Comparison of ENCODE assay signal across 9 cellular contexts in genomic region chr17:74852237-74853047, GRCh38. TPM values are rescaled to one million over a fixed set of nuclear protein-coding genes. Genes with fewer than 3 reads are reported as not detected.
DNase-seq lines count a peak whose midpoint lies in the region; ATAC-seq, FAIRE-seq and TF ChIP-seq lines count a peak whose summit lies in the region.
"Had no signal": no experiment of that assay in that cellular context is flagged by ENCODE, and none has a peak within 500 bp of the region (broad histone marks: within the 10 kb centered on the region; RNA-seq: fewer than 3 reads in every experiment).

No MANE protein-coding gene starts in this region.

- H3K27me3 ChIP-seq in HAP-1 (ENCODE audit: low read depth) (peaks cover 5% of the 10 kb centered on the region), H1 (replicated peaks in 1 of 4; ENCODE audit: control insufficient read depth in 3 of 4, extremely low read depth in 1 of 4, insufficient read depth in 3 of 4, low read length in 3 of 4) (peaks cover 26 to 92% (median 72%) of the 10 kb centered on the region in 4 experiments)

- peak overlapping the region; percentile 72; the same call in 1 of the 2 replicates for H2BK15ac ChIP-seq in H1 (ENCODE audit: low read length)

- H2AK5ac ChIP-seq in H1 (ENCODE audit: low read depth, low read length): no peak overlapping the region

- CTCF ChIA-PET in H1 (lab: Charles Lee; ENCODE audit: partially characterized antibody): interaction anchor here (1.1 to 99.6 kb wide), 6 partner anchors 9 to 115 kb away, joined by 3 to 2981 read pairs (median 8); partner anchors contain the start of genes FDXR, GRIN2C, NAT9 and RAB37

- peak overlapping the region; percentile 69 to 94 for H3K4me2 ChIP-seq in H1 (ENCODE audit: insufficient read depth in 1 of 2, low read depth in 2 of 2, low read length in 2 of 2)

- TF ChIP-seq RAD21 in H1 (IDR thresholded peaks at IDR 0.05 in 1 of 2, conservative IDR thresholded peaks at IDR 0.05 in 1 of 2; ENCODE audit: low read depth in 2 of 2, low read length in 2 of 2): no peak

- H4K5ac ChIP-seq in H1 (ENCODE audit: insufficient read length, low read depth, low read length): peak overlapping the region; percentile 69

- no peaks in the 10 kb centered on the region for H3K79me1 ChIP-seq in H1 (ENCODE audit: low read depth, low read length)

- 11% methylated on average over 47 of the region's 76 CpGs; no CpG with 5 or more reads in 1 of the 2 experiments for WGBS in H1 (ENCODE audit: extremely low coverage in 1 of 2, insufficient coverage in 1 of 2, insufficient read length in 1 of 2, insufficient replicate concordance in 2 of 2, low coverage in 1 of 2, low lambda C conversion rate in 2 of 2, missing lambda C conversion rate in 1 of 2), 2 experiments

- TF ChIP-seq EP300 in H1 (IDR thresholded peaks at IDR 0.05; ENCODE audit: borderline replicate concordance in 1 of 2, low read depth in 2 of 2, low read length in 2 of 2): no peak

- no peak overlapping the region for H2BK12ac ChIP-seq in H1 (ENCODE audit: low read depth, low read length)

- H4K20me1 ChIP-seq in H1 (replicated peaks in 1 of 2; ENCODE audit: control insufficient read depth in 1 of 2, insufficient read depth in 2 of 2, low read length in 2 of 2): peaks cover 5 to 11% of the 10 kb centered on the region in 2 experiments

- H2BK20ac ChIP-seq in H1 (ENCODE audit: low read length): no peak overlapping the region

- H3K14ac ChIP-seq in H1 (ENCODE audit: insufficient read length): no peak overlapping the region

- peaks cover 5% of the 10 kb centered on the region for H3K4me1 ChIP-seq in HAP-1
- peaks cover 0 to 7% (median 3%) of the 10 kb centered on the region in 4 experiments; a peak in 5 of 7 replicates for H3K4me1 ChIP-seq in H1 (replicated peaks in 1 of 4; ENCODE audit: control insufficient read depth in 3 of 4, insufficient read depth in 4 of 4, low read length in 3 of 4)

- peak overlapping the region; percentile 75; the same call in 1 of the 2 replicates for H2AFZ ChIP-seq in H1 (ENCODE audit: low read length)

- H4K91ac ChIP-seq in H1 (replicated peaks; ENCODE audit: insufficient read length, low read length): peak overlapping the region; percentile 54

- no peak for FAIRE-seq in H1 (lab: Jason Lieb, UNC)

- no peak overlapping the region for H3K23ac ChIP-seq in H1 (ENCODE audit: insufficient read length)

- H2BK5ac ChIP-seq in H1 (ENCODE audit: low read depth, low read length): no peak overlapping the region

- no peak overlapping the region for H3K4ac ChIP-seq in H1 (replicated peaks; ENCODE audit: insufficient read length, low read depth, low read length)

- ATAC-seq in HG03354 (IDR thresholded peaks at IDR 0.05; ENCODE audit: poor library complexity, severe bottlenecking, unreplicated experiment) (no peak), GM19395 (IDR thresholded peaks at IDR 0.05; ENCODE audit: unreplicated experiment) (no peak)
- ATAC-seq: right cardiac atrium had no signal

- H3K56ac ChIP-seq in H1 (replicated peaks; ENCODE audit: insufficient read length, low read depth, low read length): no peak overlapping the region

- H3K9me3 ChIP-seq in HAP-1: no peaks in the 10 kb centered on the region
- H3K9me3 ChIP-seq in H1 (ENCODE audit: insufficient read depth in 2 of 2, low read depth in 1 of 2, low read length in 1 of 2): no peaks in the 10 kb centered on the region; a peak in 1 of 4 replicates

- H4K8ac ChIP-seq in H1 (ENCODE audit: extremely low read depth, insufficient read depth, low read length): peak overlapping the region; percentile 89

- H3K4me3 ChIP-seq in HAP-1: peak overlapping the region; percentile 20
- H3K4me3 ChIP-seq in H1 (ENCODE audit: extremely low read depth in 1 of 4, insufficient read depth in 2 of 4, low read depth in 3 of 4, low read length in 4 of 4): peak overlapping the region; percentile 40 to 70 (median 59)

- no peak for TF ChIP-seq CTCF in H1 (IDR thresholded peaks at IDR 0.05; ENCODE audit: control extremely low read depth in 1 of 3, insufficient read depth in 1 of 3, low read depth in 1 of 3, low read length in 3 of 3)

- no peaks in the 10 kb centered on the region for H3K79me2 ChIP-seq in H1 (ENCODE audit: control insufficient read depth in 1 of 2, insufficient read depth in 2 of 2, low read length in 2 of 2)

- in situ Hi-C loops in HAP-1 (cut with MboI; ENCODE audit: low sequenced_read_pairs): no loop called here

- POLR2A ChIA-PET in H1 (lab: Charles Lee; ENCODE audit: partially characterized antibody): interaction anchor here (1.0 to 3.0 kb wide), 7 partner anchors 10 to 107 kb away, joined by 3 to 23 read pairs (median 5); partner anchors contain the start of gene FDXR

- DNase-seq in HAP-1 (ENCODE audit: low spot score in 2 of 2): peak; percentile 59 to 79
- peak; percentile 49 for DNase-seq in activated CD4-positive, alpha-beta T cell treated with anti-CD3 and anti-CD28 coated beads for 1 hour
- DNase-seq in H1 (ENCODE audit: low read depth in 1 of 2, low spot score in 2 of 2): peak; percentile 71 to 86
- peak; percentile 31 to 53 for DNase-seq in stimulated activated CD4-positive, alpha-beta T cell treated with anti-CD3 and anti-CD28 coated beads, Interleukin-15, amount 100 ng/mL, for 1 hour (ENCODE audit: low read depth in 1 of 2, low spot score in 1 of 2)
- DNase-seq in SHP77 (lab: John Stamatoyannopoulos, UW): no peak
- no peak for DNase-seq in MV-4-11 (lab: John Stamatoyannopoulos, UW)

- H2BK120ac ChIP-seq in H1 (replicated peaks; ENCODE audit: low read depth, low read length): peak overlapping the region; percentile 64

- H3K18ac ChIP-seq in H1 (ENCODE audit: extremely low read depth, low read length): peak overlapping the region; percentile 48; the same call in 1 of the 2 replicates

- H3K27ac ChIP-seq in H1 (ENCODE audit: low read depth, low read length): no peak overlapping the region

- H3K9ac ChIP-seq in H1 (replicated peaks in 1 of 4; ENCODE audit: extremely low read depth in 1 of 4, low read depth in 3 of 4, low read length in 3 of 4): no peak overlapping the region

- TF ChIP-seq POLR2A in H1 (IDR thresholded peaks at IDR 0.05; ENCODE audit: control extremely low read depth in 1 of 2, low read depth in 2 of 2, low read length in 2 of 2): no peak

- no peaks in the 10 kb centered on the region for H3K36me3 ChIP-seq in HAP-1 (replicated peaks)
- H3K36me3 ChIP-seq in H1 (ENCODE audit: control insufficient read depth in 2 of 4, insufficient read depth in 4 of 4, low read length in 3 of 4): no peaks in the 10 kb centered on the region

- peaks cover 4% of the 10 kb centered on the region; the same call in 1 of the 2 replicates for H3K23me2 ChIP-seq in H1 (ENCODE audit: low read depth, low read length)

TF ChIP-seq in H1, 55 proteins besides CTCF, POLR2A, EP300 and RAD21 (continues in another document):
- TF ChIP-seq ZNF274 (IDR thresholded peaks at IDR 0.05; ENCODE audit: borderline replicate concordance, extremely low read depth, low read length): no peak
- no peak for TF ChIP-seq CTBP2 (IDR thresholded peaks at IDR 0.05; ENCODE audit: borderline replicate concordance, insufficient read depth, insufficient read length, low read length)
- TF ChIP-seq RNF2 (IDR thresholded peaks at IDR 0.05; ENCODE audit: borderline replicate concordance, low read depth, low read length, missing control alignments, poor library complexity, severe bottlenecking): peak; percentile 60
- peak; percentile 98 for TF ChIP-seq E2F6 (IDR thresholded peaks at IDR 0.05)
- peak; percentile 55 for TF ChIP-seq ASH2L (IDR thresholded peaks at IDR 0.05; ENCODE audit: low read length)
- TF ChIP-seq EGR1 (IDR thresholded peaks at IDR 0.05; ENCODE audit: borderline replicate concordance, low read depth, low read length): no peak
- no peak for TF ChIP-seq POU5F1 (IDR thresholded peaks at IDR 0.05; ENCODE audit: low read depth, low read length)
- peak; percentile 45; the same call in 1 of the 2 replicates for TF ChIP-seq TCF12 (IDR thresholded peaks at IDR 0.05; ENCODE audit: low read depth, low read length)

RNA-seq across cellular contexts. Expression of gene GRIN2C, which starts 7.2 kb away (rescaled TPM):
- 0.07 TPM in 1 of 2 replicates, not detected in the other for total RNA-seq in H1 (2021; fragmentation: NEBNext Ultra II Directional; extraction: Animal tissue kit (Norgen Biotek cat#: 25700))
- 0.06 and 0.11 TPM in 2 replicates for polyA plus RNA-seq in H1 (2011; rRNA removed)
- 0.05 TPM for polyA plus RNA-seq in H1 (2011; cell fraction: cytosol; rRNA removed)
- 0.20 TPM for polyA plus RNA-seq in H1 (2011; cell fraction: nucleus; rRNA removed)
- 0.06 to 0.29 TPM (median 0.19 TPM) in 4 replicates for polyA plus RNA-seq in H1 (2012, experiment 1 of 2)
- 0.05 TPM for polyA plus RNA-seq in H1 (2012, experiment 2 of 2)
- polyA plus RNA-seq in H1 (2013, experiment 1 of 2): 0.02 TPM
- polyA plus RNA-seq in H1 (2013, experiment 2 of 2): 0.04 TPM
- polyA minus RNA-seq in H1 (2011; rRNA and poly(A)+ RNA removed): 0.12 TPM in 1 of 2 replicates, not detected in the other
- polyA minus RNA-seq in H1 (2011; cell fraction: cytosol; rRNA and poly(A)+ RNA removed): not detected
- 0.20 TPM for polyA minus RNA-seq in H1 (2011; cell fraction: nucleus; rRNA and poly(A)+ RNA removed)

RNA-seq across cellular contexts. Expression of gene FDXR, which starts 20.4 kb away (rescaled TPM):
- total RNA-seq in H1 (2021; fragmentation: NEBNext Ultra II Directional; extraction: Animal tissue kit (Norgen Biotek cat#: 25700)): 24.2 and 25.6 TPM in 2 replicates
- polyA plus RNA-seq in H1 (2011; rRNA removed): 31.4 and 44.0 TPM in 2 replicates
- 52.5 TPM for polyA plus RNA-seq in H1 (2011; cell fraction: cytosol; rRNA removed)
- polyA plus RNA-seq in H1 (2011; cell fraction: nucleus; rRNA removed): 67.0 TPM
- polyA plus RNA-seq in H1 (2012, experiment 1 of 2): 20.6 to 42.6 TPM (median 37.8 TPM) in 4 replicates
- polyA plus RNA-seq in H1 (2012, experiment 2 of 2): 33.2 TPM
- 13.2 TPM for polyA plus RNA-seq in H1 (2013, experiment 1 of 2)
- 13.1 TPM for polyA plus RNA-seq in H1 (2013, experiment 2 of 2)
- 10.8 and 11.3 TPM in 2 replicates for polyA minus RNA-seq in H1 (2011; rRNA and poly(A)+ RNA removed)
- 20.4 TPM for polyA minus RNA-seq in H1 (2011; cell fraction: cytosol; rRNA and poly(A)+ RNA removed)
- 25.0 TPM for polyA minus RNA-seq in H1 (2011; cell fraction: nucleus; rRNA and poly(A)+ RNA removed)

RNA-seq across cellular contexts. Expression of gene FADS6, which starts 41.0 kb away (rescaled TPM):
- 0.56 and 0.80 TPM in 2 replicates for total RNA-seq in H1 (2021; fragmentation: NEBNext Ultra II Directional; extraction: Animal tissue kit (Norgen Biotek cat#: 25700))
- polyA plus RNA-seq in H1 (2011; rRNA removed): 2.5 and 2.6 TPM in 2 replicates
- polyA plus RNA-seq in H1 (2011; cell fraction: cytosol; rRNA removed): 2.2 TPM
- 2.2 TPM for polyA plus RNA-seq in H1 (2011; cell fraction: nucleus; rRNA removed)
- 0.79 to 2.0 TPM (median 1.4 TPM) in 4 replicates for polyA plus RNA-seq in H1 (2012, experiment 1 of 2)
- 0.67 TPM for polyA plus RNA-seq in H1 (2012, experiment 2 of 2)
- 0.67 TPM for polyA plus RNA-seq in H1 (2013, experiment 1 of 2)
- polyA plus RNA-seq in H1 (2013, experiment 2 of 2): 0.52 TPM
- 1.6 and 2.1 TPM in 2 replicates for polyA minus RNA-seq in H1 (2011; rRNA and poly(A)+ RNA removed)
- polyA minus RNA-seq in H1 (2011; cell fraction: cytosol; rRNA and poly(A)+ RNA removed): 1.8 TPM
- polyA minus RNA-seq in H1 (2011; cell fraction: nucleus; rRNA and poly(A)+ RNA removed): 0.80 TPM
- total RNA-seq: right cardiac atrium had no signal

Comparison
In these comparisons a context has a peak if more than half of its experiments do, and no peak if none do; other contexts are left out.
1. DNase-seq: peak in HAP-1 (2 of 2), activated CD4-positive, alpha-beta T cell treated with anti-CD3 and anti-CD28 coated beads for 1 hour (single experiment), H1 (2 of 2) and stimulated activated CD4-positive, alpha-beta T cell treated with anti-CD3 and anti-CD28 coated beads, Interleukin-15, amount 100 ng/mL, for 1 hour (2 of 2); none in SHP77 (0 of 2) and MV-4-11 (single experiment).